27 cellular contexts compared by ENCODE assay signal in the genomic region with DNA sequence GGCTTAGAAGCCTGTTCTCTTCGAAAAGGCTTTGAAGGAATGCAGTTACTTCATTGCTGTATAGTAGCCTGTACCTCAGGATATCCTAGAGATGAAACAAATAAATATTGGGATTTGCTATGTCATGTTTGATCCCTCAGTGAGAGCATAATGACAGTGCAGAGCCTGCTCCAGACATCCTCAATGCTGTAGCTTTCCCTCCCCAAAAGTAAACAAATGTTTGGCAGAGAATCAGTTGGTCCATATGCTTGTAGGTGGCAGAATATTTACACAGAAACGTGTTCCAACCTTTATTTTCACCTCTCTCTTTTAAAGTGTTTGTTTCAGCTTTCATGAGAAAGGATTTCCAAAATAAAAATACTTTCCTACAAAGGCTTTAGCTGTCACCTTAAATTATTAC.
DNase-seq lines count a peak whose midpoint lies in the region; ATAC-seq, FAIRE-seq and TF ChIP-seq lines count a peak whose summit lies in the region.
"Had no signal": no experiment of that assay in that cellular context is flagged by ENCODE, and none has a peak within 500 bp of the region (broad histone marks: within the 10 kb centered on the region; RNA-seq: fewer than 3 reads in every experiment).

No MANE protein-coding gene starts in this region.

- no peak overlapping the region for H3K4me3 Mint-ChIP-seq in activated T-cell treated with anti-CD3 and anti-CD28 coated beads, Interleukin-2, amount 50 U/mL, for 4 hours
- H3K4me3 Mint-ChIP-seq: activated CD4-positive, alpha-beta memory T cell treated with anti-CD3 and anti-CD28 coated beads, Interleukin-2, amount 10 ng/mL, durations not matched to agents 7 days and 5 days; activated naive CD8-positive, alpha-beta T cell; T-helper 17 cell had no signal

- TF ChIP-seq CTCF in bronchial epithelial cell (IDR thresholded peaks at IDR 0.05; ENCODE audit: insufficient read depth, low read length, severe bottlenecking), result no peak
- no peak for TF ChIP-seq CTCF in foreskin fibroblast (IDR thresholded peaks at IDR 0.05; ENCODE audit: low read depth, low read length)
- no peak for TF ChIP-seq CTCF in stomach (IDR thresholded peaks at IDR 0.05)
- TF ChIP-seq CTCF in heart right ventricle (IDR thresholded peaks at IDR 0.05), result no peak

- DNase-seq in DMS153 (lab: John Stamatoyannopoulos, UW) (peak; percentile 87), NCI-H1092 (lab: John Stamatoyannopoulos, UW) (peak; percentile 68), NCI-H345 treated with DMSO at 0.1 percent for 48 hours (lab: John Stamatoyannopoulos, UW; ENCODE audit: unreplicated experiment) (peak; percentile 77), bronchial epithelial cell (ENCODE audit: low read depth) (peak; percentile 14), foreskin fibroblast (no peak), stomach (no peak), heart right ventricle (no peak)
- no peak for DNase-seq in activated T-cell treated with anti-CD3 and anti-CD28 coated beads, Interleukin-2, amount 50 U/mL, for 4 hours
- DNase-seq: ACHN; activated CD4-positive, alpha-beta memory T cell treated with anti-CD3 and anti-CD28 coated beads, Interleukin-2, amount 10 ng/mL, durations not matched to agents 7 days and 5 days; activated CD4-positive, CD25-positive, alpha-beta regulatory T cell treated with anti-CD3 and anti-CD28 coated beads, Interleukin-2, amount 50 U/mL, for 72 hours; activated effector memory CD4-positive, alpha-beta T cell treated with Interleukin-2 at 50 U/mL for 16 hours; anterior cingulate cortex; cortex of kidney; foreskin melanocyte; KG1; NCI-H1694; NCI-H446; ovary; T-helper 17 cell; trophoblast cell had no signal

- ATAC-seq in activated T-cell treated with anti-CD3 and anti-CD28 coated beads, Interleukin-2, amount 50 U/mL, for 4 hours, result no peak
- no peak for ATAC-seq in heart right ventricle
- ATAC-seq: SK-N-SH treated with all-trans-retinoic acid at 6 μM for 48 hours, T-helper 17 cell had no signal

- WGBS in stomach, 5 donors, result 11 to 26% (median 19%) methylated on average over 2 of the region's 2 CpGs
- 51 to 65% methylated on average over 2 of the region's 2 CpGs for WGBS in heart right ventricle, 2 donors

- TF ChIP-seq EP300 in stomach (IDR thresholded peaks at IDR 0.05), result no peak

- no peak for TF ChIP-seq POLR2A in stomach (IDR thresholded peaks at IDR 0.05)

- no peaks in the 10 kb centered on the region for H3K27me3 Mint-ChIP-seq in activated T-cell treated with anti-CD3 and anti-CD28 coated beads, Interleukin-2, amount 50 U/mL, for 4 hours (ENCODE audit: low read depth)
- H3K27me3 Mint-ChIP-seq: activated CD4-positive, alpha-beta memory T cell treated with anti-CD3 and anti-CD28 coated beads, Interleukin-2, amount 10 ng/mL, durations not matched to agents 7 days and 5 days; activated naive CD8-positive, alpha-beta T cell; T-helper 17 cell had no signal

- intact Hi-C loops in stomach (cut with DNase I; ENCODE audit: low total_unique reads) (no loop called here), heart right ventricle (cut with DNase I) (no loop called here)

- peaks cover 0 to 6% (median 0%) of the 10 kb centered on the region in 4 donors for H3K4me1 ChIP-seq in stomach
- H3K4me1 ChIP-seq in heart right ventricle, result no peaks in the 10 kb centered on the region
- H3K4me1 ChIP-seq: BLaER1, esophagus muscularis mucosa had no signal

- H3K36me3 ChIP-seq in bronchial epithelial cell (ENCODE audit: control insufficient read depth, insufficient read depth, low read length) (no peaks in the 10 kb centered on the region), stomach (no peaks in the 10 kb centered on the region), heart right ventricle (no peaks in the 10 kb centered on the region)
- H3K36me3 ChIP-seq: BLaER1, esophagus muscularis mucosa, ovary had no signal

- no peak for FAIRE-seq in bronchial epithelial cell (lab: Jason Lieb, UNC)

- H3K27ac ChIP-seq in stomach (no peak overlapping the region), heart right ventricle (no peak overlapping the region)
- H3K27ac ChIP-seq: BLaER1, esophagus muscularis mucosa, ovary, RWPE1, skin epidermis had no signal

- H3K9me3 Mint-ChIP-seq in activated T-cell treated with anti-CD3 and anti-CD28 coated beads, Interleukin-2, amount 50 U/mL, for 4 hours, result no peaks in the 10 kb centered on the region

- no peaks in the 10 kb centered on the region for H3K27me3 ChIP-seq in bronchial epithelial cell (ENCODE audit: control insufficient read depth, insufficient read depth, low read length)
- no peaks in the 10 kb centered on the region for H3K27me3 ChIP-seq in stomach
- no peaks in the 10 kb centered on the region for H3K27me3 ChIP-seq in heart right ventricle
- H3K27me3 ChIP-seq: BLaER1, esophagus muscularis mucosa, ovary had no signal

- H3K9me3 ChIP-seq in stomach (no peaks in the 10 kb centered on the region), heart right ventricle (no peaks in the 10 kb centered on the region)
- H3K9me3 ChIP-seq: esophagus muscularis mucosa, ovary had no signal

- H3K4me1 Mint-ChIP-seq in activated T-cell treated with anti-CD3 and anti-CD28 coated beads, Interleukin-2, amount 50 U/mL, for 4 hours (ENCODE audit: low read depth), result no peaks in the 10 kb centered on the region
- H3K4me1 Mint-ChIP-seq: activated CD4-positive, alpha-beta memory T cell treated with anti-CD3 and anti-CD28 coated beads, Interleukin-2, amount 10 ng/mL, durations not matched to agents 7 days and 5 days had no signal

- no peaks in the 10 kb centered on the region for H3K36me3 Mint-ChIP-seq in activated T-cell treated with anti-CD3 and anti-CD28 coated beads, Interleukin-2, amount 50 U/mL, for 4 hours (ENCODE audit: insufficient read depth)
- H3K36me3 Mint-ChIP-seq: activated naive CD8-positive, alpha-beta T cell had no signal

- no peak overlapping the region for H3K4me3 ChIP-seq in bronchial epithelial cell (ENCODE audit: low read depth, low read length)
- no peak overlapping the region for H3K4me3 ChIP-seq in foreskin fibroblast (ENCODE audit: low read depth in 1 of 2, low read length in 2 of 2)
- no peak overlapping the region for H3K4me3 ChIP-seq in stomach
- no peak overlapping the region for H3K4me3 ChIP-seq in heart right ventricle
- H3K4me3 ChIP-seq: BLaER1, esophagus muscularis mucosa, ovary, skin epidermis had no signal

Comparison
In these comparisons a context has a peak if more than half of its experiments do, and no peak if none do; other contexts are left out.
1. DNase-seq: peak in DMS153 (single experiment), NCI-H1092 (single experiment), NCI-H345 treated with DMSO at 0.1 percent for 48 hours (single experiment) and bronchial epithelial cell (single experiment); none in foreskin fibroblast (0 of 2), stomach (single experiment), activated T-cell treated with anti-CD3 and anti-CD28 coated beads, Interleukin-2, amount 50 U/mL, for 4 hours (single experiment) and heart right ventricle (0 of 2).